In the genomic region with DNA sequence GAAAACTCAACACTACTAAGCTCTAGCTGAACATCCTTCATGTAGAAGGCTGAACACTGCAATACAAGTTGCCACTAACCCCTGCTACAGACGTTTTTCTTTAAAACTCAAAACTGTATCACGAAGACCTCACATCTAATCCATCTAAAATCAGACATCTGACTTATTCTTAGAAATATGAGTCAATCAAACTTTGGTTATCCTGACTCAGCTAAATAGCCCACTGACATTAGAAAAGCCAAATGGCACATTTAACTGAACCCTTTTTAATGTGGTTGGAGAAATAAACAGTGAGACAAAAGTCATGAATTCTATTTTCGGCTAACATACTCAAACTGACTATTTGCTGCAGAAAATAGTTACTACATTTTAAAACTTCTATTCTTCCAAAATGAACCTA, we compare ENCODE assay signal across 1 cellular context.
TF ChIP-seq lines count a peak whose summit lies in the region.

No MANE protein-coding gene starts in this region.

TF ChIP-seq in HepG2, 621 proteins besides CTCF, POLR2A, EP300 and RAD21:
- TF ChIP-seq MAFF (IDR thresholded peaks at IDR 0.05; ENCODE audit: low read depth, low read length) (peak; percentile 79), MAFK (conservative IDR thresholded peaks at IDR 0.05 in 1 of 2, IDR thresholded peaks at IDR 0.05 in 1 of 2; ENCODE audit: low read length in 2 of 2) (peak; percentile 68 to 87), STAG1 (CRISPR knock-in tag; IDR thresholded peaks at IDR 0.05) (no peak)
